9 cellular contexts compared by ENCODE assay signal in genomic region chr20:3658708-3659491, GRCh38. TPM values are rescaled to one million over a fixed set of nuclear protein-coding genes. Genes with fewer than 3 reads are reported as not detected.
DNase-seq lines count a peak whose midpoint lies in the region; ATAC-seq, FAIRE-seq and TF ChIP-seq lines count a peak whose summit lies in the region.
"Had no signal": no experiment of that assay in that cellular context is flagged by ENCODE, and none has a peak within 500 bp of the region (broad histone marks: within the 10 kb centered on the region; RNA-seq: fewer than 3 reads in every experiment).

No MANE protein-coding gene starts in this region.

- TF ChIP-seq POLR2A in spleen (IDR thresholded peaks at IDR 0.05) (no peak), H54 (IDR thresholded peaks at IDR 0.05; ENCODE audit: low read depth, low read length) (no peak), breast epithelium (IDR thresholded peaks at IDR 0.05) (no peak)

- H3K27me3 ChIP-seq in spleen (replicated peaks in 1 of 7) (peaks cover 0 to 66% (median 31%) of the 10 kb centered on the region in 7 donors), breast epithelium (peaks cover 0 to 39% of the 10 kb centered on the region in 2 donors)

- no peaks in the 10 kb centered on the region for H3K79me2 ChIP-seq in OCI-LY7 (ENCODE audit: insufficient read depth, low read depth, low read length)

- H2AFZ ChIP-seq in OCI-LY7 (ENCODE audit: low read length) = peak overlapping the region; percentile 7; the same call in 1 of the 2 replicates

- intact Hi-C loops in OCI-LY7 (cut with micrococcal nuclease; ENCODE audit: unreplicated experiment) = loop anchor here (10.0 kb wide), 1 partner anchor 56 kb away; the partner anchor contains the start of gene SIGLEC1
- intact Hi-C loops in spleen (cut with DNase I; ENCODE audit: low total_unique reads) = no loop called here
- intact Hi-C loops in Right ventricle myocardium inferior (cut with DNase I) = no loop called here
- intact Hi-C loops in breast epithelium (cut with DNase I; ENCODE audit: low total_unique reads) = no loop called here

- H3K4me3 Mint-ChIP-seq in activated CD8-positive, alpha-beta memory T cell treated with anti-CD3 and anti-CD28 coated beads, Interleukin-2, amount 10 ng/mL, durations not matched to agents 7 days and 5 days = peak overlapping the region; percentile 12

- H3K4me1 ChIP-seq in OCI-LY7 (ENCODE audit: insufficient read depth, low read length, poor library complexity, severe bottlenecking) = peaks cover 4% of the 10 kb centered on the region
- peaks cover 0 to 28% (median 10%) of the 10 kb centered on the region in 6 donors for H3K4me1 ChIP-seq in spleen
- H3K4me1 ChIP-seq in breast epithelium = peaks cover 0 to 5% of the 10 kb centered on the region in 2 donors

- CTCF ChIA-PET in activated CD8-positive, alpha-beta memory T cell treated with anti-CD3 and anti-CD28 coated beads, Interleukin-2, amount 10 ng/mL, durations not matched to agents 7 days and 5 days (lab: Charles Lee) = interaction anchor here (0.8 to 2.1 kb wide), 6 partner anchors 9 to 95 kb away, joined by 3 to 11 read pairs (median 4); no protein-coding TSS in a partner anchor
- CTCF ChIA-PET in OCI-LY7 (lab: Charles Lee; ENCODE audit: unreplicated experiment) = no interaction called here

- no peaks in the 10 kb centered on the region for H3K36me3 Mint-ChIP-seq in activated CD8-positive, alpha-beta memory T cell treated with anti-CD3 and anti-CD28 coated beads, Interleukin-2, amount 10 ng/mL, durations not matched to agents 7 days and 5 days

- H3K4me3 ChIP-seq in OCI-LY7 (ENCODE audit: low read depth, low read length, poor library complexity, severe bottlenecking) = no peak overlapping the region
- no peak overlapping the region for H3K4me3 ChIP-seq in spleen
- no peak overlapping the region for H3K4me3 ChIP-seq in breast epithelium

- POLR2A ChIA-PET in OCI-LY7 (lab: Charles Lee) = interaction anchor here (0.6 kb wide), 2 partner anchors 28 to 116 kb away, joined by 3 to 4 read pairs; no protein-coding TSS in a partner anchor

- TF ChIP-seq CTCF in OCI-LY7 (conservative IDR thresholded peaks at IDR 0.05; ENCODE audit: low read length) (no peak), spleen (IDR thresholded peaks at IDR 0.05 in 8 of 11, conservative IDR thresholded peaks at IDR 0.05 in 3 of 11) (no peak), breast epithelium (IDR thresholded peaks at IDR 0.05) (no peak)

- no peaks in the 10 kb centered on the region for H3K9me3 Mint-ChIP-seq in activated CD8-positive, alpha-beta memory T cell treated with anti-CD3 and anti-CD28 coated beads, Interleukin-2, amount 10 ng/mL, durations not matched to agents 7 days and 5 days (ENCODE audit: low read depth)

- H3K27ac ChIP-seq in OCI-LY7 (ENCODE audit: low read depth, low read length, poor library complexity, severe bottlenecking) (no peak overlapping the region), spleen (no peak overlapping the region), breast epithelium (no peak overlapping the region)

- no peak for FAIRE-seq in H54 (lab: Jason Lieb, UNC)

- peaks cover 2% of the 10 kb centered on the region; the same call in 1 of the 2 replicates for H4K20me1 ChIP-seq in OCI-LY7 (ENCODE audit: insufficient read depth, low read length)

- DNase-seq in activated CD8-positive, alpha-beta memory T cell treated with anti-CD3 and anti-CD28 coated beads, Interleukin-2, amount 10 ng/mL, durations not matched to agents 7 days and 5 days = peak; percentile 79
- no peak for DNase-seq in activated CD8-positive, alpha-beta memory T cell treated with anti-CD3 and anti-CD28 coated beads, Interleukin-2, amount 50 U/mL, for 4 hours
- peak; percentile 34 for DNase-seq in OCI-LY7 (ENCODE audit: low spot score)
- DNase-seq in spleen = peak; percentile 39
- no peak for DNase-seq in H54 (ENCODE audit: insufficient read length, low spot score)
- DNase-seq in Right ventricle myocardium inferior (ENCODE audit: missing footprints) = no peak
- no peak for DNase-seq in breast epithelium (ENCODE audit: low spot score in 2 of 2)

- no peak overlapping the region for H3K4me2 ChIP-seq in OCI-LY7 (ENCODE audit: low read length)

- no TSS peak for BruUV-seq in OCI-LY7 (replicated peaks; lab: Mats Ljungman, UMichigan)

- peaks cover 55% of the 10 kb centered on the region for H3K27me3 Mint-ChIP-seq in activated CD8-positive, alpha-beta memory T cell treated with anti-CD3 and anti-CD28 coated beads, Interleukin-2, amount 10 ng/mL, durations not matched to agents 7 days and 5 days

- H3K4me1 Mint-ChIP-seq in activated CD8-positive, alpha-beta memory T cell treated with anti-CD3 and anti-CD28 coated beads, Interleukin-2, amount 10 ng/mL, durations not matched to agents 7 days and 5 days = peaks cover 26% of the 10 kb centered on the region

- H3K27ac Mint-ChIP-seq in activated CD8-positive, alpha-beta memory T cell treated with anti-CD3 and anti-CD28 coated beads, Interleukin-2, amount 10 ng/mL, durations not matched to agents 7 days and 5 days = peak overlapping the region; percentile 59

- H3K9me3 ChIP-seq in OCI-LY7 (ENCODE audit: low read length) (no peaks in the 10 kb centered on the region), spleen (peaks cover 0 to 8% (median 0%) of the 10 kb centered on the region in 8 donors), breast epithelium (no peaks in the 10 kb centered on the region)

- H3K36me3 ChIP-seq in OCI-LY7 (ENCODE audit: insufficient read depth, low read length) = no peaks in the 10 kb centered on the region
- H3K36me3 ChIP-seq in spleen = no peaks in the 10 kb centered on the region
- H3K36me3 ChIP-seq in breast epithelium = no peaks in the 10 kb centered on the region

- peak; percentile 88 for ATAC-seq in activated CD8-positive, alpha-beta memory T cell treated with anti-CD3 and anti-CD28 coated beads, Interleukin-2, amount 10 ng/mL, durations not matched to agents 7 days and 5 days
- ATAC-seq in HG02970 (IDR thresholded peaks at IDR 0.05; ENCODE audit: low FRiP score, unreplicated experiment) = peak; percentile 56
- ATAC-seq in Right ventricle myocardium inferior = no peak

- no peaks in the 10 kb centered on the region for H3K9me2 ChIP-seq in OCI-LY7 (ENCODE audit: insufficient read depth, low read length)

- 48 to 68% (median 53%) methylated on average over 8 of the region's 8 CpGs for WGBS in spleen, 5 donors

RNA-seq across cellular contexts. Expression of gene GFRA4, which starts 4.3 kb away (rescaled TPM):
- not detected for total RNA-seq in activated CD8-positive, alpha-beta memory T cell treated with anti-CD3 and anti-CD28 coated beads, Interleukin-2, amount 10 ng/mL, durations not matched to agents 7 days and 5 days
- not detected in 2 replicates for total RNA-seq in OCI-LY7 (2014; rRNA removed; shearing (Covaris generic))
- total RNA-seq in OCI-LY7 (2022) (not detected in 2 replicates), spleen (not detected), Right ventricle myocardium inferior (not detected), breast epithelium (not detected)
- not detected for polyA plus RNA-seq in spleen
- total RNA-seq: pulmonary artery endothelial cell had no signal

RNA-seq across cellular contexts. Expression of gene ADAM33, which starts 22.9 kb away (rescaled TPM):
- not detected for total RNA-seq in activated CD8-positive, alpha-beta memory T cell treated with anti-CD3 and anti-CD28 coated beads, Interleukin-2, amount 10 ng/mL, durations not matched to agents 7 days and 5 days
- total RNA-seq in OCI-LY7 (2014; rRNA removed; shearing (Covaris generic)) = not detected in 2 replicates
- total RNA-seq in OCI-LY7 (2022) (not detected in 2 replicates), spleen (10 to 100 TPM in 3 of 7 donors, 1 to 10 TPM in 4; 4.0 to 10.7 (median 9.1) TPM), Right ventricle myocardium inferior (13.4 TPM), breast epithelium (10 to 100 TPM; 29.4 to 39.5 (median 37.4) TPM)
- polyA plus RNA-seq in spleen = 10 to 100 TPM in 1 of 3 donors, 1 to 10 TPM in 2; 5.9 to 31.6 (median 9.5) TPM
- total RNA-seq: pulmonary artery endothelial cell had no signal

RNA-seq across cellular contexts. Expression of gene SIGLEC1, which starts 53.5 kb away (rescaled TPM):
- total RNA-seq in activated CD8-positive, alpha-beta memory T cell treated with anti-CD3 and anti-CD28 coated beads, Interleukin-2, amount 10 ng/mL, durations not matched to agents 7 days and 5 days = not detected
- not detected in 2 replicates for total RNA-seq in OCI-LY7 (2014; rRNA removed; shearing (Covaris generic))
- total RNA-seq in OCI-LY7 (2022) (0.11 TPM in 1 of 2 replicates, not detected in the other), spleen (10 to 100 TPM in 5 of 7 donors, 1 to 10 TPM in 2; 3.0 to 50.2 (median 21.9) TPM), Right ventricle myocardium inferior (9.5 TPM), breast epithelium (10 to 100 TPM in 1 of 3 donors, 1 to 10 TPM in 2; 2.0 to 32.0 (median 6.9) TPM)
- 10 to 100 TPM in 2 of 3 donors, 1 to 10 TPM in 1; 8.1 to 18.4 (median 11.0) TPM for polyA plus RNA-seq in spleen
- total RNA-seq: pulmonary artery endothelial cell had no signal

Comparison
In these comparisons a context has a peak if more than half of its experiments do, and no peak if none do; other contexts are left out.
1. DNase-seq: peak in activated CD8-positive, alpha-beta memory T cell treated with anti-CD3 and anti-CD28 coated beads, Interleukin-2, amount 10 ng/mL, durations not matched to agents 7 days and 5 days (single experiment), OCI-LY7 (single experiment) and spleen (single experiment); none in activated CD8-positive, alpha-beta memory T cell treated with anti-CD3 and anti-CD28 coated beads, Interleukin-2, amount 50 U/mL, for 4 hours (single experiment), H54 (single experiment), Right ventricle myocardium inferior (single experiment) and breast epithelium (0 of 2).
2. RNA of gene ADAM33, which starts 22.9 kb away (total RNA-seq): 29.4 to 39.5 TPM in breast epithelium, 13.4 TPM in Right ventricle myocardium inferior (single experiment) and 4.0 to 10.7 TPM in spleen; not detected in activated CD8-positive, alpha-beta memory T cell treated with anti-CD3 and anti-CD28 coated beads, Interleukin-2, amount 10 ng/mL, durations not matched to agents 7 days and 5 days and not detected in OCI-LY7; every median in the first group is over 4 times any median in the second.